17 cellular contexts compared by ENCODE assay signal in the genomic region with DNA sequence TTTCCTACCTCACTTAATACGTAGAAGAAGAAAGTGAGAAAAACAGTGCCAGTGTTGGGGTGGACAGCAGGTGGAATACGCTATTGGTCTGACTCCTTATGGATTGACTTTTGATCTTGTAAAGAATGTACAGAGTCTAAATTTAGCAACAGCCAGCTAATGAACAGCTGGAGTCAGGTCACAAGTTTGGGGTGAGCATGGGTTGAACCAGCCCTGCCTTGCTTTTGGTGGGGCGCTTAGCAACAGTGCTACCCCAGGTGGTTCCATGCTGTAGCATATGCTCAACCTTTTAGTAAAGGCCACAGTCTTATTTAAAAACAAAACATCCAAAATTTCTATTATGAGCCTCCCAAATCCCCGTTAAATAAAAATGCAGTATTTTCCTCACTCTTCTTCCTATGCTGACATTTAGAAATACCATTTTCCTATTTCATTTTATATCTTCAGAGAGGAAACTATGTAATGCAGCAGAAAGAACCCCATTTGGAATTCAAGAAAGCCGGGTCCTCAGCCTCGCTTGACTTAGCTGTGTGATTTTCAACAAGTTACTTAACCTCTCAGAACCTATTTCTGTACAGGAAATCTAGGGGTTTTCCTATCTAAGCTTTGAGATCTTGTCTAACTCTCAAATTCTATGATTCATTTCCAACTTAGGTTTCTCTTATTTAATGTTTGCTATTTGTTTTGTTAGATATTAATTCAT.
DNase-seq lines count a peak whose midpoint lies in the region; ATAC-seq, FAIRE-seq and TF ChIP-seq lines count a peak whose summit lies in the region.
"Had no signal": no experiment of that assay in that cellular context is flagged by ENCODE, and none has a peak within 500 bp of the region (broad histone marks: within the 10 kb centered on the region; RNA-seq: fewer than 3 reads in every experiment).

No MANE protein-coding gene starts in this region.

- H3K36me3 ChIP-seq in MG63 = no peaks in the 10 kb centered on the region
- H3K36me3 ChIP-seq: brain microvascular endothelial cell, sigmoid colon had no signal

- ATAC-seq in GM18868 (IDR thresholded peaks at IDR 0.05; ENCODE audit: unreplicated experiment) (peak; percentile 61), GM18858 (IDR thresholded peaks at IDR 0.05; ENCODE audit: unreplicated experiment) (no peak)
- ATAC-seq in activated T-helper 17 cell treated with anti-CD3 and anti-CD28 coated beads, Interleukin-2, amount 50 U/mL, for 72 hours (replicated peaks) = peak; percentile 74
- ATAC-seq: SK-N-SH treated with all-trans-retinoic acid at 6 μM for 48 hours; stimulated activated memory B cell treated with anti-CD40 and anti-IgM and Interleukin-4, amounts not matched to agents 10 μg/mL and 1 μg/mL and 100 μg/mL, for 72 hours had no signal

- FAIRE-seq in H54 (lab: Jason Lieb, UNC) = no peak

- H3K36me3 Mint-ChIP-seq in activated T-helper 17 cell treated with anti-CD3 and anti-CD28 coated beads, Interleukin-2, amount 50 U/mL, for 72 hours (ENCODE audit: low read depth) = no peaks in the 10 kb centered on the region

- no peak for TF ChIP-seq POLR2A in H54 (IDR thresholded peaks at IDR 0.05; ENCODE audit: low read depth, low read length)

- peak overlapping the region; percentile 78 for H3K4me3 Mint-ChIP-seq in activated T-helper 17 cell treated with anti-CD3 and anti-CD28 coated beads, Interleukin-2, amount 50 U/mL, for 72 hours
- H3K4me3 Mint-ChIP-seq: stimulated activated memory B cell treated with anti-CD40 and anti-IgM and Interleukin-4, amounts not matched to agents 10 μg/mL and 1 μg/mL and 100 μg/mL, for 72 hours had no signal

- H3K9me3 ChIP-seq in MG63 = no peaks in the 10 kb centered on the region
- H3K9me3 ChIP-seq: sigmoid colon had no signal

- no peak for TF ChIP-seq CTCF in GM12865 (IDR thresholded peaks at IDR 0.05; ENCODE audit: insufficient read depth, low read depth, low read length, missing control alignments)

- H3K4me1 Mint-ChIP-seq in activated T-helper 17 cell treated with anti-CD3 and anti-CD28 coated beads, Interleukin-2, amount 50 U/mL, for 72 hours = peaks cover 35% of the 10 kb centered on the region
- H3K4me1 Mint-ChIP-seq: stimulated activated memory B cell treated with anti-CD40 and anti-IgM and Interleukin-4, amounts not matched to agents 10 μg/mL and 1 μg/mL and 100 μg/mL, for 72 hours had no signal

- H3K27me3 Mint-ChIP-seq in activated T-helper 17 cell treated with anti-CD3 and anti-CD28 coated beads, Interleukin-2, amount 50 U/mL, for 72 hours = no peaks in the 10 kb centered on the region
- H3K27me3 Mint-ChIP-seq: stimulated activated memory B cell treated with anti-CD40 and anti-IgM and Interleukin-4, amounts not matched to agents 10 μg/mL and 1 μg/mL and 100 μg/mL, for 72 hours had no signal

- peak overlapping the region; percentile 85 for H3K27ac Mint-ChIP-seq in activated T-helper 17 cell treated with anti-CD3 and anti-CD28 coated beads, Interleukin-2, amount 50 U/mL, for 72 hours
- H3K27ac Mint-ChIP-seq: stimulated activated memory B cell treated with anti-CD40 and anti-IgM and Interleukin-4, amounts not matched to agents 10 μg/mL and 1 μg/mL and 100 μg/mL, for 72 hours had no signal

- H3K27me3 ChIP-seq in MG63 = no peaks in the 10 kb centered on the region
- H3K27me3 ChIP-seq: brain microvascular endothelial cell, sigmoid colon had no signal

- no peaks in the 10 kb centered on the region for H3K9me3 Mint-ChIP-seq in activated T-helper 17 cell treated with anti-CD3 and anti-CD28 coated beads, Interleukin-2, amount 50 U/mL, for 72 hours
- H3K9me3 Mint-ChIP-seq: stimulated activated memory B cell treated with anti-CD40 and anti-IgM and Interleukin-4, amounts not matched to agents 10 μg/mL and 1 μg/mL and 100 μg/mL, for 72 hours had no signal

- peak; percentile 59 for DNase-seq in GM12865 (ENCODE audit: low read depth)
- peak; percentile 51 for DNase-seq in myocyte (ENCODE audit: low read depth)
- no peak for DNase-seq in MG63
- DNase-seq in H54 (ENCODE audit: insufficient read length, low spot score) = no peak
- DNase-seq in iPS-NIHi7 (ENCODE audit: extremely low spot score) = no peak
- DNase-seq: brain microvascular endothelial cell; GM23248; NCI-H1436; NCI-H446; OCI-M1; sigmoid colon; stimulated activated CD4-positive, alpha-beta T cell treated with anti-CD3 and anti-CD28 coated beads, Interleukin-4, amount 100 ng/mL, for 4 hours had no signal

- H3K4me3 ChIP-seq in GM12865 (ENCODE audit: low read depth, low read length) (no peak overlapping the region), MG63 (no peak overlapping the region)
- H3K4me3 ChIP-seq: GM23248, sigmoid colon had no signal

Comparison
In these comparisons a context has a peak if more than half of its experiments do, and no peak if none do; other contexts are left out.
1. DNase-seq: peak in GM12865 (single experiment) and myocyte (single experiment); none in MG63 (single experiment), H54 (single experiment) and iPS-NIHi7 (single experiment).